ENCODE assay signal across 9 cellular contexts in genomic region chr20:32522775-32523612, GRCh38.
DNase-seq lines count a peak whose midpoint lies in the region; ATAC-seq and TF ChIP-seq lines count a peak whose summit lies in the region.
"Had no signal": no experiment of that assay in that cellular context is flagged by ENCODE, and none has a peak within 500 bp of the region (broad histone marks: within the 10 kb centered on the region; RNA-seq: fewer than 3 reads in every experiment).

No MANE protein-coding gene starts in this region.

- peak overlapping the region; percentile 67 for H3K27ac Mint-ChIP-seq in activated CD8-positive, alpha-beta memory T cell treated with anti-CD3 and anti-CD28 coated beads, Interleukin-2, amount 10 ng/mL, durations not matched to agents 7 days and 5 days
- H3K27ac Mint-ChIP-seq in brain, result peak overlapping the region; percentile 78 to 95 (median 82)
- peak overlapping the region; percentile 82 for H3K27ac Mint-ChIP-seq in stimulated activated effector memory CD8-positive, alpha-beta T cell treated with anti-CD3 and anti-CD28 coated beads, Interleukin-12 subunit alpha, Interleukin-12 subunit beta, amount 100 ng/mL, for 72 hours

- no peaks in the 10 kb centered on the region for H3K9me3 Mint-ChIP-seq in activated CD8-positive, alpha-beta memory T cell treated with anti-CD3 and anti-CD28 coated beads, Interleukin-2, amount 10 ng/mL, durations not matched to agents 7 days and 5 days (ENCODE audit: low read depth)
- no peaks in the 10 kb centered on the region for H3K9me3 Mint-ChIP-seq in brain
- no peaks in the 10 kb centered on the region for H3K9me3 Mint-ChIP-seq in stimulated activated effector memory CD8-positive, alpha-beta T cell treated with anti-CD3 and anti-CD28 coated beads, Interleukin-12 subunit alpha, Interleukin-12 subunit beta, amount 100 ng/mL, for 72 hours

- DNase-seq in activated CD8-positive, alpha-beta memory T cell treated with anti-CD3 and anti-CD28 coated beads, Interleukin-2, amount 10 ng/mL, durations not matched to agents 7 days and 5 days, result no peak
- DNase-seq in activated CD8-positive, alpha-beta memory T cell treated with anti-CD3 and anti-CD28 coated beads, Interleukin-2, amount 50 U/mL, for 4 hours, result no peak
- DNase-seq in NCI-H2107 (lab: John Stamatoyannopoulos, UW) (peak; percentile 36), kidney glomerular epithelial cell (lab: John Stamatoyannopoulos, UW) (no peak)
- no peak for DNase-seq in stimulated activated effector memory CD8-positive, alpha-beta T cell treated with anti-CD3 and anti-CD28 coated beads, Interleukin-12 subunit alpha, Interleukin-12 subunit beta, amount 100 ng/mL, for 72 hours (ENCODE audit: low spot score in 2 of 2)
- DNase-seq: testis had no signal

- ATAC-seq in activated CD8-positive, alpha-beta memory T cell treated with anti-CD3 and anti-CD28 coated beads, Interleukin-2, amount 10 ng/mL, durations not matched to agents 7 days and 5 days, result no peak
- ATAC-seq in stimulated activated effector memory CD8-positive, alpha-beta T cell treated with anti-CD3 and anti-CD28 coated beads, Interleukin-12 subunit alpha, Interleukin-12 subunit beta, amount 100 ng/mL, for 72 hours, result peak; percentile 73
- no peak for ATAC-seq in HG03571 (IDR thresholded peaks at IDR 0.05; ENCODE audit: unreplicated experiment)
- ATAC-seq in GM18873 (IDR thresholded peaks at IDR 0.05; ENCODE audit: low FRiP score, unreplicated experiment), result no peak

- CTCF ChIA-PET in activated CD8-positive, alpha-beta memory T cell treated with anti-CD3 and anti-CD28 coated beads, Interleukin-2, amount 10 ng/mL, durations not matched to agents 7 days and 5 days (lab: Charles Lee), result interaction anchor here (0.8 to 8.9 kb wide), 16 partner anchors 11 to 415 kb away, joined by 3 to 175 read pairs (median 4); partner anchors contain the start of genes C20orf203 and COMMD7

- no peaks in the 10 kb centered on the region for H3K27me3 Mint-ChIP-seq in activated CD8-positive, alpha-beta memory T cell treated with anti-CD3 and anti-CD28 coated beads, Interleukin-2, amount 10 ng/mL, durations not matched to agents 7 days and 5 days
- H3K27me3 Mint-ChIP-seq in brain, result no peaks in the 10 kb centered on the region

- H3K4me3 Mint-ChIP-seq in activated CD8-positive, alpha-beta memory T cell treated with anti-CD3 and anti-CD28 coated beads, Interleukin-2, amount 10 ng/mL, durations not matched to agents 7 days and 5 days, result no peak overlapping the region
- H3K4me3 Mint-ChIP-seq in brain, result peak overlapping the region in 2 of 5 experiments; percentile 31 to 66
- no peak overlapping the region for H3K4me3 Mint-ChIP-seq in stimulated activated effector memory CD8-positive, alpha-beta T cell treated with anti-CD3 and anti-CD28 coated beads, Interleukin-12 subunit alpha, Interleukin-12 subunit beta, amount 100 ng/mL, for 72 hours

- peaks cover 54% of the 10 kb centered on the region for H3K4me1 Mint-ChIP-seq in activated CD8-positive, alpha-beta memory T cell treated with anti-CD3 and anti-CD28 coated beads, Interleukin-2, amount 10 ng/mL, durations not matched to agents 7 days and 5 days
- peaks cover 90% of the 10 kb centered on the region for H3K4me1 Mint-ChIP-seq in brain
- peaks cover 65% of the 10 kb centered on the region for H3K4me1 Mint-ChIP-seq in stimulated activated effector memory CD8-positive, alpha-beta T cell treated with anti-CD3 and anti-CD28 coated beads, Interleukin-12 subunit alpha, Interleukin-12 subunit beta, amount 100 ng/mL, for 72 hours

- H3K36me3 Mint-ChIP-seq in activated CD8-positive, alpha-beta memory T cell treated with anti-CD3 and anti-CD28 coated beads, Interleukin-2, amount 10 ng/mL, durations not matched to agents 7 days and 5 days, result peaks cover 3% of the 10 kb centered on the region
- H3K36me3 Mint-ChIP-seq in brain, result peaks cover 6% of the 10 kb centered on the region
- peaks cover 19% of the 10 kb centered on the region for H3K36me3 Mint-ChIP-seq in stimulated activated effector memory CD8-positive, alpha-beta T cell treated with anti-CD3 and anti-CD28 coated beads, Interleukin-12 subunit alpha, Interleukin-12 subunit beta, amount 100 ng/mL, for 72 hours

- peak in 1 of 2 experiments; percentile 7 for TF ChIP-seq CTCF in brain (conservative IDR thresholded peaks at IDR 0.05)
